ENCODE assay signal across 14 cellular contexts in the genomic region with DNA sequence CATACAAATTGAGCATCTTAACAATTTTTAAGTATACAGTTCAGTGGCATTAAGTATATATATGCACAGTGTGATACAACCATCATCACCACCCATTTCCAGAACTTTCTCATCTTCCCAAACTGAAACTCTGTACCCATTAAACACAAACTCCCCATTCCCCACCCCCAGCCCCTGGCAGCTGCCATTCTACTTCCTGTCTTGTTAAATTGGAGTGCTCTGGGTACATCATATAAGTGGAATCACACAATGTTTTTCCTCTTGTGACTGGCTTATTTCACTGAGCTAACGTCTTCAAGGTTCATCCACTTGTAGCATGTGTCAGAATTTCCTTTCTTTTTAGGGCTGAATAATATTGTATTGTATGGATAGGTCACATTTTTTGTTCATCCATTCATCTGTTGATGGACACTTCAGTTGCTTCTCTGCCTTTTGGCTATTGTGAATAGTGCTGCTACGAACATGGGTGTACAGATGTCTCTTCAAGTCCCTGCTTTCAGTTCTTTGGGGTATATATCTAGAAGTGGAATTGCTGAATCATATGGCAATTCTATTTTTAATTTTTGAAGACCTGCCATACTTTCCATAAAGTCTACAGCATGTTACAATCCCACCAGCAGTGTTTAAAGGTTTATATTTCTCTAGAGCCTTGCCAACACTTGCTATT. TPM values are rescaled to one million over a fixed set of nuclear protein-coding genes. Genes with fewer than 3 reads are reported as not detected.
DNase-seq lines count a peak whose midpoint lies in the region; ATAC-seq and TF ChIP-seq lines count a peak whose summit lies in the region.
"Had no signal": no experiment of that assay in that cellular context is flagged by ENCODE, and none has a peak within 500 bp of the region (broad histone marks: within the 10 kb centered on the region; RNA-seq: fewer than 3 reads in every experiment).

No MANE protein-coding gene starts in this region.

- H3K36me3 ChIP-seq in Loucy (ENCODE audit: insufficient read depth, low read length) = no peaks in the 10 kb centered on the region
- H3K36me3 ChIP-seq in thymus (ENCODE audit: control insufficient read depth, insufficient read depth) = peaks cover 9% of the 10 kb centered on the region
- H3K36me3 ChIP-seq: heart right ventricle, pancreas had no signal

- no peaks in the 10 kb centered on the region for H3K27me3 Mint-ChIP-seq in effector memory CD8-positive, alpha-beta T cell

- H3K27me3 ChIP-seq in Loucy (ENCODE audit: insufficient read depth, low read length, poor library complexity, severe bottlenecking) = no peaks in the 10 kb centered on the region
- H3K27me3 ChIP-seq in thymus (ENCODE audit: control insufficient read depth, insufficient read depth) = no peaks in the 10 kb centered on the region
- H3K27me3 ChIP-seq: dorsolateral prefrontal cortex, heart right ventricle, pancreas had no signal

- peak overlapping the region; percentile 62 for H2AFZ ChIP-seq in Loucy (ENCODE audit: low read length)

- H3K79me2 ChIP-seq in Loucy (ENCODE audit: insufficient read depth, low read length) = no peaks in the 10 kb centered on the region

- H3K27ac ChIP-seq in thymus (ENCODE audit: low read depth) = peak overlapping the region; percentile 49
- H3K27ac ChIP-seq: pancreas had no signal

- H3K9me3 ChIP-seq in Loucy (ENCODE audit: insufficient read depth, low read depth, low read length) (no peaks in the 10 kb centered on the region), thymus (ENCODE audit: control insufficient read depth) (no peaks in the 10 kb centered on the region)
- H3K9me3 ChIP-seq: heart right ventricle, pancreas had no signal

- H3K4me2 ChIP-seq in Loucy (ENCODE audit: low read depth, low read length, poor library complexity, severe bottlenecking) = peak overlapping the region; percentile 75

- peak overlapping the region; percentile 82 to 90 for H3K4me3 Mint-ChIP-seq in effector memory CD8-positive, alpha-beta T cell

- no peaks in the 10 kb centered on the region for H3K9me2 ChIP-seq in Loucy (replicated peaks; ENCODE audit: low read depth, low read length)

- H3K36me3 Mint-ChIP-seq in activated naive CD4-positive, alpha-beta T cell treated with anti-CD3 and anti-CD28 coated beads, Interleukin-2, amount 50 U/mL, for 72 hours = peaks cover 7 to 8% of the 10 kb centered on the region in 2 donors
- peaks cover 5% of the 10 kb centered on the region for H3K36me3 Mint-ChIP-seq in effector memory CD8-positive, alpha-beta T cell (ENCODE audit: insufficient read depth)

- peaks cover 0 to 5% of the 10 kb centered on the region in 2 donors for H3K9me3 Mint-ChIP-seq in activated naive CD4-positive, alpha-beta T cell treated with anti-CD3 and anti-CD28 coated beads, Interleukin-2, amount 50 U/mL, for 72 hours
- H3K9me3 Mint-ChIP-seq in effector memory CD8-positive, alpha-beta T cell = no peaks in the 10 kb centered on the region

- ATAC-seq in activated naive CD4-positive, alpha-beta T cell treated with anti-CD3 and anti-CD28 coated beads, Interleukin-2, amount 50 U/mL, for 72 hours = peak; percentile 10 to 24
- no peak for ATAC-seq in effector memory CD8-positive, alpha-beta T cell (replicated peaks)
- ATAC-seq in HG02623 (IDR thresholded peaks at IDR 0.05; ENCODE audit: unreplicated experiment) = no peak
- no peak for ATAC-seq in HG03280 (IDR thresholded peaks at IDR 0.05; ENCODE audit: unreplicated experiment)
- ATAC-seq: left cardiac atrium had no signal

- TF ChIP-seq CTCF in Loucy (conservative IDR thresholded peaks at IDR 0.05; ENCODE audit: low read length) = no peak

- no peak for DNase-seq in activated naive CD4-positive, alpha-beta T cell treated with anti-CD3 and anti-CD28 coated beads, Interleukin-2, amount 50 U/mL, for 72 hours (ENCODE audit: low spot score in 2 of 2)
- no peak for DNase-seq in activated naive CD4-positive, alpha-beta T cell treated with Interleukin-2 at 50 U/mL for 16 hours
- no peak for DNase-seq in effector memory CD8-positive, alpha-beta T cell
- DNase-seq in hippocampal formation (lab: John Stamatoyannopoulos, UW) = no peak
- DNase-seq: dorsolateral prefrontal cortex, heart right ventricle, left cardiac atrium, NCI-H1694, NCI-H526 treated with DMSO at 0.1 percent for 48 hours, pancreas had no signal

- peak overlapping the region; percentile 31 to 75 for H3K27ac Mint-ChIP-seq in activated naive CD4-positive, alpha-beta T cell treated with anti-CD3 and anti-CD28 coated beads, Interleukin-2, amount 50 U/mL, for 72 hours
- H3K27ac Mint-ChIP-seq in effector memory CD8-positive, alpha-beta T cell = peak overlapping the region; percentile 90 to 92

- H4K20me1 ChIP-seq in Loucy (ENCODE audit: insufficient read depth, low read length, poor library complexity, severe bottlenecking) = no peaks in the 10 kb centered on the region

- WGBS in thymus = 38% methylated on average over 2 of the region's 2 CpGs

- no peaks in the 10 kb centered on the region for H3F3A ChIP-seq in Loucy (ENCODE audit: low read depth)

- H3K4me1 ChIP-seq in Loucy (ENCODE audit: insufficient read depth, low read length, poor library complexity, severe bottlenecking) (peaks cover 37% of the 10 kb centered on the region), thymus (ENCODE audit: control insufficient read depth, insufficient read depth, low read length) (peaks cover 27% of the 10 kb centered on the region)

- H3K4me3 ChIP-seq in Loucy (ENCODE audit: low read length, poor library complexity, severe bottlenecking) (peak overlapping the region; percentile 58), thymus (ENCODE audit: low read length) (no peak overlapping the region)
- H3K4me3 ChIP-seq: heart right ventricle, pancreas had no signal

- H3K9ac ChIP-seq in Loucy (ENCODE audit: low read depth, low read length, poor library complexity, severe bottlenecking) = peak overlapping the region; percentile 50

- peaks cover 20 to 25% of the 10 kb centered on the region in 2 donors for H3K4me1 Mint-ChIP-seq in effector memory CD8-positive, alpha-beta T cell (ENCODE audit: low read depth in 2 of 2)

RNA-seq across cellular contexts. Expression of a gene that starts 19.6 kb away (rescaled TPM):
- 10 to 100 TPM; 15.0 to 22.4 TPM for total RNA-seq in activated naive CD4-positive, alpha-beta T cell treated with anti-CD3 and anti-CD28 coated beads, Interleukin-2, amount 50 U/mL, for 72 hours
- 9.2 TPM for polyA plus RNA-seq in thymus

Comparison
In these comparisons a context has a peak if more than half of its experiments do, and no peak if none do; other contexts are left out.
1. ATAC-seq: peak in activated naive CD4-positive, alpha-beta T cell treated with anti-CD3 and anti-CD28 coated beads, Interleukin-2, amount 50 U/mL, for 72 hours (2 of 2); none in effector memory CD8-positive, alpha-beta T cell (single experiment), HG02623 (single experiment) and HG03280 (single experiment).